In genomic region chr18:30280861-30281470, GRCh38 we compare ENCODE assay signal across 8 cellular contexts.
A peak's percentile ranks its signal among the peaks of the same experiment; 100 is the strongest.
DNase-seq lines count a peak whose midpoint lies in the region; ATAC-seq and TF ChIP-seq lines count a peak whose summit lies in the region.

No MANE protein-coding gene starts in this region.

- TF ChIP-seq CTCF in ovary (IDR thresholded peaks at IDR 0.05), result no peak

- H3K9me3 ChIP-seq in ovary, result no peaks in the 10 kb centered on the region

- no peak overlapping the region for H3K4me3 ChIP-seq in ovary

- WGBS in ovary, 3 donors, result 41 to 46% (median 44%) methylated on average over 5 of the region's 5 CpGs

- intact Hi-C loops in ovary (cut with DNase I), result no loop called here

- H3K27ac ChIP-seq in ovary, result no peak overlapping the region

- no peaks in the 10 kb centered on the region for H3K4me1 ChIP-seq in ovary (ENCODE audit: insufficient read depth)

- DNase-seq in Ammon's horn (ENCODE audit: low spot score) (peak; percentile 40), NCI-H2029 (lab: John Stamatoyannopoulos, UW) (peak; percentile 2), amniotic stem cell (lab: John Stamatoyannopoulos, UW) (peak; percentile 31), left lobe of liver (ENCODE audit: low spot score) (no peak), ovary (no peak)
- no peak for DNase-seq in activated effector memory CD4-positive, alpha-beta T cell treated with Interleukin-2 at 50 U/mL for 16 hours

- TF ChIP-seq EP300 in ovary (IDR thresholded peaks at IDR 0.05), result no peak

- no peaks in the 10 kb centered on the region for H3K36me3 ChIP-seq in ovary

- peak; percentile 70 for ATAC-seq in GM19351 (IDR thresholded peaks at IDR 0.05; ENCODE audit: unreplicated experiment)
- peak; percentile 71 for ATAC-seq in left lobe of liver
- no peak for ATAC-seq in GM19467 (IDR thresholded peaks at IDR 0.05; ENCODE audit: unreplicated experiment)

- H3K27me3 ChIP-seq in ovary, result no peaks in the 10 kb centered on the region

- TF ChIP-seq POLR2A in ovary (IDR thresholded peaks at IDR 0.05), result no peak

Comparison
In these comparisons a context has a peak if more than half of its experiments do, and no peak if none do; other contexts are left out.
1. DNase-seq: peak in Ammon's horn (single experiment), NCI-H2029 (single experiment) and amniotic stem cell (single experiment); none in left lobe of liver (single experiment), activated effector memory CD4-positive, alpha-beta T cell treated with Interleukin-2 at 50 U/mL for 16 hours (single experiment) and ovary (0 of 5).